ENCODE assay signal across 8 cellular contexts in the genomic region with DNA sequence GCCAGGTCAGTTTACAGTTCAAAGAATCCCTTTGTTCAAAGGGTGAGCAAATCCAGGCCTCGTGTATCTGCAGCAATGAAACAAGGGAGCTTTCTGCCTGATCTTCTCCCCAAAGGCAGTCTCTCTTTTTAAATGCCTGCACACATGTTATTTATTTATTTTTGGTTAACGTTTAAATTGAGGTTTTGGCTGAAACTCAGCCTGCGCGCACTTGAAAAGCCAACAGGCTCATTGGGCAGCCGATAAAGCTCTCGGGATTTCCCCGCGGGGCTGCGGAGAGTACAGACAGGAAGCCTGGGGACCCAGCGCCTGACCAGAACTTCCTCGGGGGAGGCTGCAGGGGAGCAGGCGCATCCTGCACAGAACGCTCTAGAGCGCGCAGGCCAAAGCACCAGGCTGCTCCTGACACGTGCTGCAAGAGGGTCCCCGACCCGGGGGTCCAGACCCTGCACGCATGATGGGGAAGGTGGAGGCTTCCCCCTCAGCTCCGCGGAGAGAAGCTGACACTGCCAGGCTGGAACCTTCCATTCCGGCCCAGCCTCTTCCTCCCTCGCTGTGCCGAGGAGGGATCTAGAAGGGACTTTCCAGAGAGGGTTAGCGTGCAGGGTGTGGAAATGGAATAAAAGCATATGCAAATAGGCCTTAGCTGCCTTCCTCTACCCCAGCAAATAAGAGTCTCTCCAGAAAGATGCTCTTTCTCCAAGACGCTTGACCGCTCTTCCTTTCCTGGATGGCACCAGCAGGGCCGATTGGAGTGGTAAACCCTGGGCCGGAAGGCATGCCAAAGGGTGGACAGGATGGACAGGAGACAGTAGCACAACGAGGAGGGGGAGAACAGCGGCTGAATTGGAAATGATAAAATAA. TPM values are rescaled to one million over a fixed set of nuclear protein-coding genes. Genes with fewer than 3 reads are reported as not detected.
DNase-seq lines count a peak whose midpoint lies in the region; ATAC-seq, FAIRE-seq and TF ChIP-seq lines count a peak whose summit lies in the region.

No MANE protein-coding gene starts in this region.

- peaks cover 2 to 9% (median 7%) of the 10 kb centered on the region in 3 donors for H3K27me3 Mint-ChIP-seq in CD14-positive monocyte (ENCODE audit: low read depth in 3 of 3)
- no peaks in the 10 kb centered on the region for H3K27me3 Mint-ChIP-seq in chondrocyte (ENCODE audit: low read depth)

- H3K27me3 ChIP-seq in HepG2 (ENCODE audit: control insufficient read depth in 1 of 2, insufficient read depth in 2 of 2, low read length in 2 of 2) = no peaks in the 10 kb centered on the region; a peak in 1 of 5 replicates

- POLR2A ChIA-PET in HepG2 (lab: Yijun Ruan, JAX) = interaction anchor here (0.7 to 2.4 kb wide), 13 partner anchors 9 to 423 kb away, joined by 3 to 98 read pairs (median 7); partner anchors contain the start of genes FAM200C, PTTG1 and SLU7

- no peaks in the 10 kb centered on the region for H3K9me3 ChIP-seq in HepG2 (ENCODE audit: low read length)

- H3K4me1 ChIP-seq in HepG2 (ENCODE audit: insufficient read depth, low read length) = peaks cover 85% of the 10 kb centered on the region

- in situ Hi-C loops in HepG2 (cut with HindIII; ENCODE audit: extremely low pct_ligation_motif_present, low pct_unique_long_range_greater_than_20kb) = no loop called here

- no peaks in the 10 kb centered on the region for H3K36me3 ChIP-seq in HepG2 (replicated peaks in 1 of 2; ENCODE audit: control insufficient read depth in 1 of 2, insufficient read depth in 2 of 2, low read length in 2 of 2)

- no peak overlapping the region for H2AFZ ChIP-seq in HepG2 (ENCODE audit: low read length)

- DNase-seq in CD14-positive monocyte (ENCODE audit: low spot score) (peak; percentile 65), chondrocyte (ENCODE audit: low spot score) (no peak), HepG2 (ENCODE audit: low spot score) (peak; percentile 97), D341Med (ENCODE audit: low spot score) (no peak)
- DNase-seq in activated CD4-positive, CD25-positive, alpha-beta regulatory T cell treated with anti-CD3 and anti-CD28 coated beads, Interleukin-2, amount 50 U/mL, for 72 hours = peak; percentile 88
- DNase-seq in stimulated activated CD8-positive, alpha-beta memory T cell treated with anti-CD3 and anti-CD28 coated beads, Interleukin-15, amount 100 ng/mL, for 1 hour (ENCODE audit: low read depth) = peak; percentile 43

- no peaks in the 10 kb centered on the region for H4K20me1 ChIP-seq in HepG2 (ENCODE audit: insufficient read depth, low read length)

- peaks cover 0 to 3% of the 10 kb centered on the region in 2 donors for H3K36me3 Mint-ChIP-seq in CD14-positive monocyte
- no peaks in the 10 kb centered on the region for H3K36me3 Mint-ChIP-seq in chondrocyte (ENCODE audit: low read depth)

- H3K9me3 Mint-ChIP-seq in CD14-positive monocyte (no peaks in the 10 kb centered on the region), chondrocyte (ENCODE audit: low read depth) (no peaks in the 10 kb centered on the region)

- CTCF ChIA-PET in HepG2 (lab: Yijun Ruan, JAX; ENCODE audit: low intra/inter-chr PET ratio, low total read pairs) = interaction anchor here (1.4 kb wide), 1 partner anchor 30 kb away, joined by 4 read pairs; no protein-coding TSS in a partner anchor

- H3K79me2 ChIP-seq in HepG2 (ENCODE audit: insufficient read depth, low read length) = peaks cover 50% of the 10 kb centered on the region

- H3K4me1 Mint-ChIP-seq in CD14-positive monocyte (peaks cover 52% of the 10 kb centered on the region), chondrocyte (ENCODE audit: low read depth) (peaks cover 16% of the 10 kb centered on the region)

- TF ChIP-seq EP300 in HepG2 (IDR thresholded peaks at IDR 0.05; ENCODE audit: low read depth in 2 of 2, low read length in 2 of 2) = peak in 1 of 2 experiments; percentile 78; a peak in 2 of 4 replicates
- peak; percentile 73; the same call in 1 of the 2 replicates for TF ChIP-seq EP300 in HepG2 (CRISPR knock-in tag; IDR thresholded peaks at IDR 0.05; ENCODE audit: borderline replicate concordance)

- peak; percentile 78 to 89 for TF ChIP-seq POLR2A in HepG2 (IDR thresholded peaks at IDR 0.05; ENCODE audit: insufficient read depth in 1 of 2, low read depth in 2 of 2, low read length in 2 of 2)

- peak overlapping the region; percentile 75 for H3K9ac ChIP-seq in HepG2 (ENCODE audit: insufficient read depth, low read depth, low read length)

- H3K4me2 ChIP-seq in HepG2 (ENCODE audit: low read depth, low read length) = peak overlapping the region; percentile 80

- TF ChIP-seq RAD21 in HepG2 (CRISPR knock-in tag; IDR thresholded peaks at IDR 0.05) = peak; percentile 21; the same call in 1 of the 2 replicates

- TF ChIP-seq CTCF in CD14-positive monocyte (IDR thresholded peaks at IDR 0.05) (no peak), chondrocyte (IDR thresholded peaks at IDR 0.05) (no peak), HepG2 (CRISPR knock-in tag; IDR thresholded peaks at IDR 0.05) (no peak)

- ATAC-seq in GM19397 (IDR thresholded peaks at IDR 0.05; ENCODE audit: unreplicated experiment) (peak; percentile 94), HG03565 (IDR thresholded peaks at IDR 0.05; ENCODE audit: unreplicated experiment) (peak; percentile 86), HepG2 (peak; percentile 96)

- H3K27ac Mint-ChIP-seq in CD14-positive monocyte = peak overlapping the region; percentile 81 to 96 (median 91)
- H3K27ac Mint-ChIP-seq in chondrocyte (ENCODE audit: unreplicated experiment) = no peak overlapping the region

- TSS peak; percentile 50 for BruUV-seq in HepG2 (replicated peaks; lab: Mats Ljungman, UMichigan)

- intact Hi-C loops in CD14-positive monocyte (cut with micrococcal nuclease) = no loop called here
- intact Hi-C loops in HepG2 (cut with micrococcal nuclease; ENCODE audit: unreplicated experiment) = loop anchor here (1.0 to 10.0 kb wide), 5 partner anchors 9 to 417 kb away; partner anchors contain the start of gene PTTG1

- H3K4me3 Mint-ChIP-seq in CD14-positive monocyte (peak overlapping the region; percentile 77 to 94), chondrocyte (ENCODE audit: unreplicated experiment) (peak overlapping the region; percentile 40)

- peak overlapping the region; percentile 75 to 85 (median 81) for H3K4me3 ChIP-seq in HepG2 (replicated peaks in 1 of 3; ENCODE audit: insufficient read depth in 1 of 3, low read depth in 2 of 3, low read length in 3 of 3)

- peak overlapping the region; percentile 89 for H3K27ac ChIP-seq in HepG2 (ENCODE audit: extremely low read length, insufficient read depth, low read length)

- FAIRE-seq in HepG2 (lab: Jason Lieb, UNC) = peak; percentile 93

- under 1% methylated on average over 23 of the region's 31 CpGs for WGBS in HepG2 (ENCODE audit: low lambda C conversion rate)

RNA-seq across cellular contexts. Expression of gene PTTG1, which starts 46.1 kb away (rescaled TPM):
- polyA plus RNA-seq in CD14-positive monocyte (1 to 10 TPM; 2.5 to 3.3 TPM), HepG2 (2011; rRNA removed) (53.0 and 102 TPM in 2 replicates)
- total RNA-seq in chondrocyte (8.6 to 19.7 TPM (median 15.5 TPM) in 3 replicates), HepG2 (2016; rRNA removed; fragmentation: Illumina TruSeq; extraction: Trizol) (161 and 206 TPM in 2 replicates)
- total RNA-seq in HepG2 (2016; cell fraction: cytosol; rRNA removed; fragmentation: Illumina TruSeq; extraction: Trizol; ENCODE audit: low read depth) = 61.6 and 66.4 TPM in 2 replicates
- 157 and 223 TPM in 2 replicates for total RNA-seq in HepG2 (2016; cell fraction: insoluble cytoplasmic fraction; rRNA removed; fragmentation: Illumina TruSeq; extraction: Trizol)
- total RNA-seq in HepG2 (2016; cell fraction: membrane; rRNA removed; fragmentation: Illumina TruSeq; extraction: Trizol) = 67.0 and 69.1 TPM in 2 replicates
- total RNA-seq in HepG2 (2016; cell fraction: nucleus; rRNA removed; fragmentation: Illumina TruSeq; extraction: Trizol) = 66.0 and 73.6 TPM in 2 replicates
- 166 and 211 TPM in 2 replicates for polyA plus RNA-seq in HepG2 (2011; cell fraction: cytosol; rRNA removed)
- polyA plus RNA-seq in HepG2 (2011; cell fraction: nucleus; rRNA removed) = 50.7 and 64.1 TPM in 2 replicates
- 42.2 and 101 TPM in 2 replicates for polyA plus RNA-seq in HepG2 (2012)
- 50.9 and 58.2 TPM in 2 replicates for polyA plus RNA-seq in HepG2 (2016; cell fraction: cytosol; fragmentation: Illumina TruSeq; extraction: Trizol; ENCODE audit: low read depth)
- polyA plus RNA-seq in HepG2 (2016; cell fraction: insoluble cytoplasmic fraction; fragmentation: Illumina TruSeq; extraction: Trizol; ENCODE audit: low read depth) = 204 and 208 TPM in 2 replicates
- 60.1 and 60.7 TPM in 2 replicates for polyA plus RNA-seq in HepG2 (2016; cell fraction: membrane; fragmentation: Illumina TruSeq; extraction: Trizol; ENCODE audit: low read depth)
- 84.3 and 91.2 TPM in 2 replicates for polyA plus RNA-seq in HepG2 (2016; cell fraction: nucleus; fragmentation: Illumina TruSeq; extraction: Trizol; ENCODE audit: insufficient read depth, low read depth)
- polyA minus RNA-seq in HepG2 (2011; rRNA and poly(A)+ RNA removed; ENCODE audit: low replicate concordance) = 40.6 and 146 TPM in 2 replicates
- polyA minus RNA-seq in HepG2 (2011; cell fraction: cytosol; rRNA and poly(A)+ RNA removed) = 17.1 and 33.2 TPM in 2 replicates
- polyA minus RNA-seq in HepG2 (2011; cell fraction: nucleus; rRNA and poly(A)+ RNA removed) = 21.5 and 33.3 TPM in 2 replicates

RNA-seq across cellular contexts. Expression of gene SLU7, which starts 48.9 kb away (rescaled TPM):
- polyA plus RNA-seq in CD14-positive monocyte = 10 to 100 TPM; 38.4 to 61.6 TPM
- 29.5 to 36.4 TPM (median 32.4 TPM) in 3 replicates for total RNA-seq in chondrocyte
- 39.2 and 52.6 TPM in 2 replicates for total RNA-seq in HepG2 (2016; rRNA removed; fragmentation: Illumina TruSeq; extraction: Trizol)
- total RNA-seq in HepG2 (2016; cell fraction: cytosol; rRNA removed; fragmentation: Illumina TruSeq; extraction: Trizol; ENCODE audit: low read depth) = 5.4 and 6.3 TPM in 2 replicates
- 37.1 and 52.6 TPM in 2 replicates for total RNA-seq in HepG2 (2016; cell fraction: insoluble cytoplasmic fraction; rRNA removed; fragmentation: Illumina TruSeq; extraction: Trizol)
- total RNA-seq in HepG2 (2016; cell fraction: membrane; rRNA removed; fragmentation: Illumina TruSeq; extraction: Trizol) = 12.2 and 13.1 TPM in 2 replicates
- 23.3 and 25.9 TPM in 2 replicates for total RNA-seq in HepG2 (2016; cell fraction: nucleus; rRNA removed; fragmentation: Illumina TruSeq; extraction: Trizol)
- polyA plus RNA-seq in HepG2 (2011; rRNA removed) = 13.6 and 24.0 TPM in 2 replicates
- 10.5 and 14.8 TPM in 2 replicates for polyA plus RNA-seq in HepG2 (2011; cell fraction: cytosol; rRNA removed)
- 8.8 and 11.4 TPM in 2 replicates for polyA plus RNA-seq in HepG2 (2011; cell fraction: nucleus; rRNA removed)
- 36.7 and 47.7 TPM in 2 replicates for polyA plus RNA-seq in HepG2 (2012)
- 3.8 and 3.9 TPM in 2 replicates for polyA plus RNA-seq in HepG2 (2016; cell fraction: cytosol; fragmentation: Illumina TruSeq; extraction: Trizol; ENCODE audit: low read depth)
- polyA plus RNA-seq in HepG2 (2016; cell fraction: insoluble cytoplasmic fraction; fragmentation: Illumina TruSeq; extraction: Trizol; ENCODE audit: low read depth) = 41.9 and 42.0 TPM in 2 replicates
- 4.5 and 5.5 TPM in 2 replicates for polyA plus RNA-seq in HepG2 (2016; cell fraction: membrane; fragmentation: Illumina TruSeq; extraction: Trizol; ENCODE audit: low read depth)
- polyA plus RNA-seq in HepG2 (2016; cell fraction: nucleus; fragmentation: Illumina TruSeq; extraction: Trizol; ENCODE audit: insufficient read depth, low read depth) = 29.1 and 31.2 TPM in 2 replicates
- polyA minus RNA-seq in HepG2 (2011; rRNA and poly(A)+ RNA removed; ENCODE audit: low replicate concordance) = 3.7 and 8.6 TPM in 2 replicates
- 7.6 and 13.9 TPM in 2 replicates for polyA minus RNA-seq in HepG2 (2011; cell fraction: cytosol; rRNA and poly(A)+ RNA removed)
- 25.4 and 32.6 TPM in 2 replicates for polyA minus RNA-seq in HepG2 (2011; cell fraction: nucleus; rRNA and poly(A)+ RNA removed)

Comparison
In these comparisons a context has a peak if more than half of its experiments do, and no peak if none do; other contexts are left out.
1. DNase-seq: peak in CD14-positive monocyte (single experiment), activated CD4-positive, CD25-positive, alpha-beta regulatory T cell treated with anti-CD3 and anti-CD28 coated beads, Interleukin-2, amount 50 U/mL, for 72 hours (single experiment), HepG2 (single experiment) and stimulated activated CD8-positive, alpha-beta memory T cell treated with anti-CD3 and anti-CD28 coated beads, Interleukin-15, amount 100 ng/mL, for 1 hour (single experiment); none in chondrocyte (single experiment) and D341Med (single experiment).
2. Peak in every context shown above with its lines, with median percentiles within 50 percentile points of each other: ATAC-seq.